Comparison of ENCODE assay signal across 21 cellular contexts in the genomic region with DNA sequence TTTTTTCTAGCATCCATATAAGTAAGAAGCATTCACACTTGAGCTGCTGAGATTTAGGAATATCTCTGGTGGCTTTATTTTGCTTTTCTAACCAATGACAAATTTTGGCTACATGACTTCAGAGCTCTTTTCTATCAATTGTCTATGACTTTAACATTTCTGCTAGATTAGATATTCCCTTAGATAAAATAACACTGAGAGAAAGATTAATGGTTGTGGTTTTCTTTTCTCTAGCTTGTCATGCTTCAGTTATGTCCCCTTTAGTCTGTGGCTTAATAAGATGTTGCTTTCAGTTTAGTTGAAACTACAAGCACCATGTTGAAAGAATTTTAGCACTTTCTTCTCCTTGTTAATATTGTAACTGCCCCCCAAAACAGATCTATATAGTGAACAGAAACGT.
DNase-seq lines count a peak whose midpoint lies in the region; ATAC-seq, FAIRE-seq and TF ChIP-seq lines count a peak whose summit lies in the region.
"Had no signal": no experiment of that assay in that cellular context is flagged by ENCODE, and none has a peak within 500 bp of the region (broad histone marks: within the 10 kb centered on the region; RNA-seq: fewer than 3 reads in every experiment).

No MANE protein-coding gene starts in this region.

- BruUV-seq in endothelial cell of umbilical vein (replicated peaks; lab: Mats Ljungman, UMichigan) = no TSS peak

- CTCF ChIA-PET in endothelial cell of umbilical vein (lab: Charles Lee) (interaction anchor here (0.7 to 1.4 kb wide), 6 partner anchors 8 to 353 kb away, joined by 3 to 4 read pairs (median 3); no protein-coding TSS in a partner anchor), WTC11 (lab: Charles Lee) (no interaction called here)

- no peak overlapping the region for H3K4me2 ChIP-seq in endothelial cell of umbilical vein (ENCODE audit: insufficient read depth, low read length)

- peaks cover 0 to 13% of the 10 kb centered on the region in 2 donors for H3K27me3 Mint-ChIP-seq in effector memory CD8-positive, alpha-beta T cell
- no peaks in the 10 kb centered on the region for H3K27me3 Mint-ChIP-seq in WTC11 (ENCODE audit: low read depth)
- H3K27me3 Mint-ChIP-seq: activated B cell treated with CpG ODN at 0.5 μM for 24 hours, T-cell had no signal

- ATAC-seq in HG03159 (IDR thresholded peaks at IDR 0.05; ENCODE audit: unreplicated experiment) (no peak), HG03025 (IDR thresholded peaks at IDR 0.05; ENCODE audit: low FRiP score, unreplicated experiment) (no peak), WTC11 (no peak)
- ATAC-seq in effector memory CD8-positive, alpha-beta T cell (replicated peaks) = no peak
- ATAC-seq: activated CD8-positive, alpha-beta memory T cell treated with anti-CD3 and anti-CD28 coated beads, Interleukin-2, amount 10 ng/mL, durations not matched to agents 7 days and 5 days; left cardiac atrium; T-cell had no signal

- H3K9ac ChIP-seq in endothelial cell of umbilical vein (replicated peaks; ENCODE audit: extremely low read depth, insufficient read depth, low read length) = no peak overlapping the region

- no peaks in the 10 kb centered on the region for H3K4me1 Mint-ChIP-seq in effector memory CD8-positive, alpha-beta T cell (ENCODE audit: low read depth in 2 of 2)
- H3K4me1 Mint-ChIP-seq in WTC11 = no peaks in the 10 kb centered on the region
- H3K4me1 Mint-ChIP-seq: activated B cell treated with CpG ODN at 0.5 μM for 24 hours; activated CD8-positive, alpha-beta memory T cell treated with anti-CD3 and anti-CD28 coated beads, Interleukin-2, amount 10 ng/mL, durations not matched to agents 7 days and 5 days; CD14-positive monocyte; IgD-negative memory B cell; T-cell had no signal

- no peaks in the 10 kb centered on the region for H3K9me3 Mint-ChIP-seq in effector memory CD8-positive, alpha-beta T cell
- peaks cover 5% of the 10 kb centered on the region; the same call in 1 of the 2 replicates for H3K9me3 Mint-ChIP-seq in WTC11
- H3K9me3 Mint-ChIP-seq: activated B cell treated with CpG ODN at 0.5 μM for 24 hours, T-cell had no signal

- peak; percentile 38 for FAIRE-seq in endothelial cell of umbilical vein (lab: Jason Lieb, UNC)

- peak overlapping the region; percentile 21 for H2AFZ ChIP-seq in endothelial cell of umbilical vein (ENCODE audit: low read depth, low read length)

- no peaks in the 10 kb centered on the region for H3K36me3 ChIP-seq in endothelial cell of umbilical vein (ENCODE audit: control insufficient read depth in 2 of 2, extremely low read depth in 1 of 2, insufficient read depth in 2 of 2, low read length in 2 of 2)
- H3K36me3 ChIP-seq: thyroid gland had no signal

- peak; percentile 50 for DNase-seq in Daoy (ENCODE audit: low read depth)
- peak; percentile 90 for DNase-seq in M059J (ENCODE audit: low read depth)
- DNase-seq in endothelial cell of umbilical vein (ENCODE audit: low read depth, low spot score) = no peak
- peak; percentile 37 for DNase-seq in non-pigmented ciliary epithelial cell (ENCODE audit: low read depth)
- no peak for DNase-seq in effector memory CD8-positive, alpha-beta T cell
- no peak for DNase-seq in WTC11 (ENCODE audit: low spot score)
- DNase-seq: activated B cell treated with CpG ODN at 0.5 μM for 24 hours; activated CD8-positive, alpha-beta memory T cell treated with anti-CD3 and anti-CD28 coated beads, Interleukin-2, amount 10 ng/mL, durations not matched to agents 7 days and 5 days; activated naive CD4-positive, alpha-beta T cell treated with Interleukin-2 at 50 U/mL for 16 hours; endodermal cell; left cardiac atrium; NCI-H1694 treated with DMSO at 0.1 percent for 48 hours; NCI-H526 treated with DMSO at 0.1 percent for 48 hours; stimulated activated CD4-positive, alpha-beta T cell treated with anti-CD3 and anti-CD28 coated beads, Interleukin-1b, Interleukin-23, amount 100 ng/mL, for 48 hours; stimulated activated CD8-positive, alpha-beta memory T cell treated with anti-CD3 and anti-CD28 coated beads, Interleukin-4, amount 100 ng/mL, for 48 hours; T-cell; thyroid gland had no signal

- H3K9me1 ChIP-seq in endothelial cell of umbilical vein (replicated peaks; ENCODE audit: control insufficient read depth, extremely low read depth, insufficient read depth, low read length) = no peaks in the 10 kb centered on the region

- no peak overlapping the region for H3K4me3 ChIP-seq in endothelial cell of umbilical vein (replicated peaks in 1 of 3; ENCODE audit: insufficient read depth in 1 of 3, low read depth in 1 of 3, low read length in 3 of 3)
- H3K4me3 ChIP-seq: thyroid gland had no signal

- no peaks in the 10 kb centered on the region for H4K20me1 ChIP-seq in endothelial cell of umbilical vein (replicated peaks; ENCODE audit: control insufficient read depth, extremely low read depth, insufficient read depth, low read length)

- no peaks in the 10 kb centered on the region for H3K36me3 Mint-ChIP-seq in effector memory CD8-positive, alpha-beta T cell (ENCODE audit: insufficient read depth)
- no peaks in the 10 kb centered on the region for H3K36me3 Mint-ChIP-seq in WTC11
- H3K36me3 Mint-ChIP-seq: activated CD8-positive, alpha-beta memory T cell treated with anti-CD3 and anti-CD28 coated beads, Interleukin-2, amount 10 ng/mL, durations not matched to agents 7 days and 5 days; CD14-positive monocyte; IgD-negative memory B cell; T-cell had no signal

- POLR2A ChIA-PET in endothelial cell of umbilical vein (lab: Charles Lee) = no interaction called here
- POLR2A ChIA-PET in WTC11 (lab: Charles Lee) = interaction anchor here (0.5 kb wide), 1 partner anchor 222 kb away, joined by 3 read pairs; no protein-coding TSS in a partner anchor

- no peaks in the 10 kb centered on the region for H3K27me3 ChIP-seq in endothelial cell of umbilical vein (ENCODE audit: control insufficient read depth in 2 of 2, insufficient read depth in 2 of 2, low read length in 2 of 2)
- H3K27me3 ChIP-seq: thyroid gland had no signal

- H3K79me2 ChIP-seq in endothelial cell of umbilical vein (ENCODE audit: control insufficient read depth, insufficient read depth, low read length) = no peaks in the 10 kb centered on the region

- no peaks in the 10 kb centered on the region for H3K9me3 ChIP-seq in endothelial cell of umbilical vein (replicated peaks; ENCODE audit: control insufficient read depth, insufficient read depth, low read length)
- H3K9me3 ChIP-seq: thyroid gland had no signal

- no peak for TF ChIP-seq CTCF in endothelial cell of umbilical vein (IDR thresholded peaks at IDR 0.05; ENCODE audit: extremely low read depth in 1 of 2, insufficient read depth in 1 of 2, low read depth in 1 of 2, low read length in 2 of 2)
- TF ChIP-seq CTCF in WTC11 (IDR thresholded peaks at IDR 0.05) = no peak

- intact Hi-C loops in endothelial cell of umbilical vein (cut with micrococcal nuclease) = no loop called here

- H3K27ac ChIP-seq in endothelial cell of umbilical vein (ENCODE audit: insufficient read depth, low read depth, low read length) = no peak overlapping the region
- H3K27ac ChIP-seq: thyroid gland had no signal

- no peaks in the 10 kb centered on the region for H3K4me1 ChIP-seq in endothelial cell of umbilical vein (ENCODE audit: control insufficient read depth, extremely low read depth, insufficient read depth, low read length)
- H3K4me1 ChIP-seq: thyroid gland had no signal

- dilution Hi-C loops in endothelial cell of umbilical vein (cut with MboI; ENCODE audit: extremely low pct_ligation_motif_present, low sequenced_read_pairs) = no loop called here

- no peak for TF ChIP-seq POLR2A in endothelial cell of umbilical vein (IDR thresholded peaks at IDR 0.05; ENCODE audit: low read depth, low read length)

- no peak overlapping the region for H3K4me3 Mint-ChIP-seq in effector memory CD8-positive, alpha-beta T cell
- H3K4me3 Mint-ChIP-seq in WTC11 = no peak overlapping the region
- H3K4me3 Mint-ChIP-seq: activated B cell treated with CpG ODN at 0.5 μM for 24 hours; activated CD8-positive, alpha-beta memory T cell treated with anti-CD3 and anti-CD28 coated beads, Interleukin-2, amount 10 ng/mL, durations not matched to agents 7 days and 5 days; CD14-positive monocyte; endodermal cell; IgD-negative memory B cell; T-cell had no signal

- H3K27ac Mint-ChIP-seq in effector memory CD8-positive, alpha-beta T cell = no peak overlapping the region
- no peak overlapping the region for H3K27ac Mint-ChIP-seq in WTC11
- H3K27ac Mint-ChIP-seq: activated B cell treated with CpG ODN at 0.5 μM for 24 hours; activated CD8-positive, alpha-beta memory T cell treated with anti-CD3 and anti-CD28 coated beads, Interleukin-2, amount 10 ng/mL, durations not matched to agents 7 days and 5 days; CD14-positive monocyte; endodermal cell; IgD-negative memory B cell; T-cell had no signal

TF ChIP-seq in endothelial cell of umbilical vein, 7 proteins besides CTCF, POLR2A, EP300 and RAD21 (continues in another document):
- no peak for TF ChIP-seq MYC (IDR thresholded peaks at IDR 0.05; ENCODE audit: low read depth, low read length)
- TF ChIP-seq GATA2 (IDR thresholded peaks at IDR 0.05; ENCODE audit: insufficient read depth, insufficient read length, low read depth, low read length) = no peak
- TF ChIP-seq, protein P1, sequence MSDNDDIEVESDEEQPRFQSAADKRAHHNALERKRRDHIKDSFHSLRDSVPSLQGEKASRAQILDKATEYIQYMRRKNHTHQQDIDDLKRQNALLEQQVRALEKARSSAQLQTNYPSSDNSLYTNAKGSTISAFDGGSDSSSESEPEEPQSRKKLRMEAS (IDR thresholded peaks at IDR 0.05; ENCODE audit: insufficient read depth, insufficient read length) = no peak
- no peak for TF ChIP-seq FOS (IDR thresholded peaks at IDR 0.05; ENCODE audit: borderline replicate concordance, insufficient read depth, low read length)
- no peak for TF ChIP-seq JUN (IDR thresholded peaks at IDR 0.05; ENCODE audit: borderline replicate concordance, insufficient read depth, insufficient read length, low read depth)
- TF ChIP-seq EZH2 (IDR thresholded peaks at IDR 0.05; ENCODE audit: borderline replicate concordance, low read depth, low read length, severe bottlenecking) = no peak

TF ChIP-seq in WTC11, 78 proteins besides CTCF, POLR2A, EP300 and RAD21 (continues in another document):
- TF ChIP-seq CBFB (CRISPR knock-in tag; IDR thresholded peaks at IDR 0.05; ENCODE audit: low read depth) (no peak), NFYB (CRISPR knock-in tag; conservative IDR thresholded peaks at IDR 0.05; ENCODE audit: low read depth) (no peak)

Comparison
In these comparisons a context has a peak if more than half of its experiments do, and no peak if none do; other contexts are left out.
1. DNase-seq: peak in Daoy (single experiment), M059J (single experiment) and non-pigmented ciliary epithelial cell (single experiment); none in endothelial cell of umbilical vein (single experiment), effector memory CD8-positive, alpha-beta T cell (0 of 3) and WTC11 (single experiment).